Comparison of ENCODE assay signal across 9 cellular contexts in genomic region chr14:82146846-82147245, GRCh38.
"Had no signal": no experiment of that assay in that cellular context is flagged by ENCODE, and none has a peak within 500 bp of the region (broad histone marks: within the 10 kb centered on the region; RNA-seq: fewer than 3 reads in every experiment).

No MANE protein-coding gene starts in this region.

- H3K4me3 ChIP-seq: GM23248, GM23338, HAP-1 had no signal

- H3K36me3 ChIP-seq: HAP-1 had no signal

- H3K9ac ChIP-seq: GM23248 had no signal

- H3K9me3 ChIP-seq: HAP-1 had no signal

- ATAC-seq: GM23338, HCT116 had no signal

- H3K4me1 Mint-ChIP-seq: GM23338, H9 had no signal

- H3K4me2 ChIP-seq: GM23338 had no signal

- H3K4me1 ChIP-seq: HAP-1 had no signal

- DNase-seq: GM23248, GOT3, H7, H9, HCEC 1CT, HFFc6 had no signal

- H3K27ac Mint-ChIP-seq: GM23338, H9, HFFc6 had no signal

- H2AFZ ChIP-seq: GM23248, GM23338 had no signal

- H3K4me3 Mint-ChIP-seq: GM23338, H9, HFFc6 had no signal

- H3K27ac ChIP-seq: GM23248 had no signal
